In genomic region chr7:68550027-68550426, GRCh38 we compare ENCODE assay signal across 8 cellular contexts.
"Had no signal": no experiment of that assay in that cellular context is flagged by ENCODE, and none has a peak within 500 bp of the region (broad histone marks: within the 10 kb centered on the region; RNA-seq: fewer than 3 reads in every experiment).

No MANE protein-coding gene starts in this region.

- ATAC-seq: GM12878 had no signal

- DNase-seq: GDM1, GF-D8 had no signal

- H3K4me3 ChIP-seq: GM12878 had no signal

- FAIRE-seq: G401.6, GM12878, GM12891, GM12892, GM18507, GM19239 had no signal
